1 cellular context compared by ENCODE assay signal in the genomic region with DNA sequence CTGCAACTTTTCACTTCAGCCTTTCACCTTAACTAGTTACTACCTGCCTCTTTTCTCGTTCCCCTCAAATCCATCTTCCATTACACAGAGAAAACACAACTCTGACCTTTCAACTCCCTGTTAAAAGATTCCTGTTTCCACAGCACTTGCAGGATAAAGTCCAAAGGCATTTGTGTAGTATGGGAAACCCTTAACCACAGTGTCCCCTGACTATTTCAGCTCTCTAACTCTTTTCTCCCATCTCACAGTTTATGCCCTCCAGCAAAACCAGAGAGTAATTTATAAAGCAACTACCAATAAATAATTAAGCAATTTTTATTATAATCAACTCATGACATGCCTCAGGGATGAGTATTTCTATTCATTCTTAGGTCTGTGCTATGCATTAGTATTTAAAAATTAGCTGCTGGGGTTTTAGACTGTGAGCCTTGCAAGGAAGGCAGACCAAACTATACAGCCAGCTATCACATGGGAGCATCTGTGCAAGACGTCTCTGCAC.
TF ChIP-seq lines count a peak whose summit lies in the region.

No MANE protein-coding gene starts in this region.

TF ChIP-seq in IMR-90, 13 proteins besides CTCF, POLR2A, EP300 and RAD21:
- TF ChIP-seq SMC3 (IDR thresholded peaks at IDR 0.05; ENCODE audit: low read depth, low read length) (no peak), RCOR1 (IDR thresholded peaks at IDR 0.05; ENCODE audit: insufficient replicate concordance, low read length) (no peak), CHD1 (IDR thresholded peaks at IDR 0.05; ENCODE audit: low read depth, low read length) (no peak), MXI1 (IDR thresholded peaks at IDR 0.05; ENCODE audit: borderline replicate concordance, low read depth, low read length) (no peak), BHLHE40 (IDR thresholded peaks at IDR 0.05; ENCODE audit: low read depth, low read length) (no peak), RFX5 (IDR thresholded peaks at IDR 0.05; ENCODE audit: low read depth, low read length) (no peak), FOS (IDR thresholded peaks at IDR 0.05; ENCODE audit: low read depth, low read length) (no peak), NFE2L2 (IDR thresholded peaks at IDR 0.05; ENCODE audit: low read depth, low read length) (no peak), CEBPB (IDR thresholded peaks at IDR 0.05; ENCODE audit: low read depth, low read length) (no peak), MAZ (IDR thresholded peaks at IDR 0.05; ENCODE audit: borderline replicate concordance, low read depth, low read length) (no peak), MAFK (IDR thresholded peaks at IDR 0.05; ENCODE audit: low read depth, low read length) (no peak)
- TF ChIP-seq, protein P1, sequence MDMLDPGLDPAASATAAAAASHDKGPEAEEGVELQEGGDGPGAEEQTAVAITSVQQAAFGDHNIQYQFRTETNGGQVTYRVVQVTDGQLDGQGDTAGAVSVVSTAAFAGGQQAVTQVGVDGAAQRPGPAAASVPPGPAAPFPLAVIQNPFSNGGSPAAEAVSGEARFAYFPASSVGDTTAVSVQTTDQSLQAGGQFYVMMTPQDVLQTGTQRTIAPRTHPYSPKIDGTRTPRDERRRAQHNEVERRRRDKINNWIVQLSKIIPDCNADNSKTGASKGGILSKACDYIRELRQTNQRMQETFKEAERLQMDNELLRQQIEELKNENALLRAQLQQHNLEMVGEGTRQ (IDR thresholded peaks at IDR 0.05; ENCODE audit: low read depth, low read length): no peak
- TF ChIP-seq, protein P2, sequence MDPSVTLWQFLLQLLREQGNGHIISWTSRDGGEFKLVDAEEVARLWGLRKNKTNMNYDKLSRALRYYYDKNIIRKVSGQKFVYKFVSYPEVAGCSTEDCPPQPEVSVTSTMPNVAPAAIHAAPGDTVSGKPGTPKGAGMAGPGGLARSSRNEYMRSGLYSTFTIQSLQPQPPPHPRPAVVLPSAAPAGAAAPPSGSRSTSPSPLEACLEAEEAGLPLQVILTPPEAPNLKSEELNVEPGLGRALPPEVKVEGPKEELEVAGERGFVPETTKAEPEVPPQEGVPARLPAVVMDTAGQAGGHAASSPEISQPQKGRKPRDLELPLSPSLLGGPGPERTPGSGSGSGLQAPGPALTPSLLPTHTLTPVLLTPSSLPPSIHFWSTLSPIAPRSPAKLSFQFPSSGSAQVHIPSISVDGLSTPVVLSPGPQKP (IDR thresholded peaks at IDR 0.05; ENCODE audit: borderline replicate concordance, low read depth, low read length): no peak
TF ChIP-seq in IMR-90: peak in this region for 0.
